8 cellular contexts compared by ENCODE assay signal in genomic region chr12:53500776-53501614, GRCh38. TPM values are rescaled to one million over a fixed set of nuclear protein-coding genes. Genes with fewer than 3 reads are reported as not detected.
A peak's percentile ranks its signal among the peaks of the same experiment; 100 is the strongest.
DNase-seq lines count a peak whose midpoint lies in the region; ATAC-seq and TF ChIP-seq lines count a peak whose summit lies in the region.

A gene with protein sequence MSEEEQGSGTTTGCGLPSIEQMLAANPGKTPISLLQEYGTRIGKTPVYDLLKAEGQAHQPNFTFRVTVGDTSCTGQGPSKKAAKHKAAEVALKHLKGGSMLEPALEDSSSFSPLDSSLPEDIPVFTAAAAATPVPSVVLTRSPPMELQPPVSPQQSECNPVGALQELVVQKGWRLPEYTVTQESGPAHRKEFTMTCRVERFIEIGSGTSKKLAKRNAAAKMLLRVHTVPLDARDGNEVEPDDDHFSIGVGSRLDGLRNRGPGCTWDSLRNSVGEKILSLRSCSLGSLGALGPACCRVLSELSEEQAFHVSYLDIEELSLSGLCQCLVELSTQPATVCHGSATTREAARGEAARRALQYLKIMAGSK (plus strand): TSS chr12:53501283. CDS start chr12:53501409, 126 bp downstream.

- H3K27me3 Mint-ChIP-seq in activated CD4-positive, alpha-beta T cell treated with anti-CD3 and anti-CD28 coated beads for 36 hours, result no peaks in the 10 kb centered on the region

- intact Hi-C loops in activated CD4-positive, alpha-beta T cell treated with anti-CD3 and anti-CD28 coated beads for 36 hours (cut with DNase I, micrococcal nuclease), result loop anchor here (1.0 to 2.0 kb wide), 16 partner anchors 8 to 780 kb away; partner anchors contain the start of genes AAAS (in 2 of the 2), CALCOCO1 (in 2 of the 2), CBX5 (in 2 of the 2) and HNRNPA1 (in 2 of the 2)

- no peak for TF ChIP-seq CTCF in choroid plexus epithelial cell (conservative IDR thresholded peaks at IDR 0.05; ENCODE audit: low read depth, low read length)
- TF ChIP-seq CTCF in kidney epithelial cell (IDR thresholded peaks at IDR 0.05; ENCODE audit: insufficient read depth, low read length, poor library complexity, severe bottlenecking), result no peak

- H3K36me3 ChIP-seq in kidney epithelial cell (ENCODE audit: control insufficient read depth, insufficient read depth, low read length), result peaks cover 4% of the 10 kb centered on the region

- POLR2A ChIA-PET in activated CD4-positive, alpha-beta T cell treated with anti-CD3 and anti-CD28 coated beads for 36 hours (lab: Charles Lee), result interaction anchor here (0.5 to 2.3 kb wide), 19 partner anchors 7 to 495 kb away, joined by 3 to 23 read pairs (median 4); partner anchors contain the start of genes AAAS, ATF7, ATP5MC2 and EIF4B

- H3K9me3 Mint-ChIP-seq in activated CD4-positive, alpha-beta T cell treated with anti-CD3 and anti-CD28 coated beads for 36 hours (ENCODE audit: low read depth), result no peaks in the 10 kb centered on the region

- peak within 1 kb of the TSS; percentile 98 for H3K27ac Mint-ChIP-seq in activated CD4-positive, alpha-beta T cell treated with anti-CD3 and anti-CD28 coated beads for 36 hours

- H3K4me3 Mint-ChIP-seq in activated CD4-positive, alpha-beta T cell treated with anti-CD3 and anti-CD28 coated beads for 36 hours, result peak within 1 kb of the TSS; percentile 81

- H3K4me3 ChIP-seq in choroid plexus epithelial cell (ENCODE audit: low read depth, low read length) (peak within 1 kb of the TSS; percentile 88), kidney epithelial cell (ENCODE audit: low read depth, low read length) (peak within 1 kb of the TSS; percentile 75)

- peaks cover 2% of the 10 kb centered on the region for H3K36me3 Mint-ChIP-seq in activated CD4-positive, alpha-beta T cell treated with anti-CD3 and anti-CD28 coated beads for 36 hours (ENCODE audit: low read depth)

- CTCF ChIA-PET in activated CD4-positive, alpha-beta T cell treated with anti-CD3 and anti-CD28 coated beads for 36 hours (lab: Charles Lee), result interaction anchor here (0.6 to 1.8 kb wide), 18 partner anchors 8 to 714 kb away, joined by 3 to 18 read pairs (median 4); partner anchors contain the start of genes AAAS and ESPL1

- peaks cover 31% of the 10 kb centered on the region for H3K4me1 Mint-ChIP-seq in activated CD4-positive, alpha-beta T cell treated with anti-CD3 and anti-CD28 coated beads for 36 hours

- H3K27me3 ChIP-seq in kidney epithelial cell (ENCODE audit: control insufficient read depth, insufficient read depth, low read length), result no peaks in the 10 kb centered on the region

- peak; percentile 75 for ATAC-seq in HG03442 (IDR thresholded peaks at IDR 0.05; ENCODE audit: unreplicated experiment)
- peak; percentile 84 for ATAC-seq in activated CD4-positive, alpha-beta T cell treated with anti-CD3 and anti-CD28 coated beads for 36 hours

- DNase-seq in Ammon's horn (ENCODE audit: low spot score) (peak; percentile 100), GM19238 (ENCODE audit: insufficient read length, low spot score) (peak; percentile 87), NCI-H524 (lab: John Stamatoyannopoulos, UW) (peak; percentile 97 to 99), choroid plexus epithelial cell (ENCODE audit: low read depth) (peak; percentile 100), kidney epithelial cell (ENCODE audit: low read depth) (peak; percentile 98)
- peak; percentile 98 for DNase-seq in activated CD4-positive, alpha-beta T cell treated with anti-CD3 and anti-CD28 coated beads for 36 hours
- peak; percentile 95 to 96 for DNase-seq in stimulated activated CD4-positive, alpha-beta T cell treated with anti-CD3 and anti-CD28 coated beads, Interleukin-15, amount 100 ng/mL, for 48 hours (ENCODE audit: low read depth in 2 of 2)

RNA-seq across cellular contexts. Expression of the gene that starts here (rescaled TPM):
- total RNA-seq in activated CD4-positive, alpha-beta T cell treated with anti-CD3 and anti-CD28 coated beads for 36 hours, result 10 to 100 TPM; 28.3 to 30.2 TPM
- total RNA-seq in kidney epithelial cell, result 59.4 and 62.0 TPM in 2 replicates

Comparison
In these comparisons a context has a peak if more than half of its experiments do, and no peak if none do; other contexts are left out.
1. Peak in every context shown above with its lines: DNase-seq, ATAC-seq and H3K4me3 ChIP-seq.